In genomic region chr2:47049502-47049901, GRCh38 we compare ENCODE assay signal across 1 cellular context.
TF ChIP-seq lines count a peak whose summit lies in the region.

No MANE protein-coding gene starts in this region.

TF ChIP-seq in GM23338, 12 proteins besides CTCF, POLR2A, EP300 and RAD21 (continued from another document):
- TF ChIP-seq ZNF331 (CRISPR knock-in tag; IDR thresholded peaks at IDR 0.05; ENCODE audit: low read depth) = no peak
